ENCODE assay signal across 29 cellular contexts in the genomic region with DNA sequence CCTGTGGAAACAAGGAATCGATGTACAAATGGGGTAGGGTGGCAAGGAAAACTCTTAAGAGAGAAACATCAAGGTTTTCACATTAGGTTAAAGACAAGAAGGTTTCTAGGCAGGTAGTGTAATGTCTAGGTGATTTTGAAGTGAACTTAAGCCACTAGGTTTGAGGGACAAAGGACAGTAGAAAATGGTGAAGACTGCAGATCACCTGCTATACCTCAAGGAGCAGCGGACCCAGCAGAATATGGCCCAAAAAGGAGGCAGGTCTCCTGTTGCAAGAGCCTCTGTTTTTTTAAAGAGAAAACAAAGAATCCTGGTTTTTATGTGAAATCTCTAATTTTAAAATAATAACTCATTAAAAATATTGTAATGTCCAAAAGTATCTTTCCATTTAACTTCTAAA.
"Had no signal": no experiment of that assay in that cellular context is flagged by ENCODE, and none has a peak within 500 bp of the region (broad histone marks: within the 10 kb centered on the region; RNA-seq: fewer than 3 reads in every experiment).

No MANE protein-coding gene starts in this region.

- H3K36me3 ChIP-seq: esophagus squamous epithelium, neutrophil, prostate gland, sigmoid colon, stomach had no signal

- H3K4me1 Mint-ChIP-seq: activated CD4-positive, alpha-beta T cell treated with anti-CD3 and anti-CD28 coated beads for 36 hours; activated CD8-positive, alpha-beta memory T cell treated with anti-CD3 and anti-CD28 coated beads, Interleukin-2, amount 10 ng/mL, durations not matched to agents 7 days and 5 days; central memory CD8-positive, alpha-beta T cell; stimulated activated naive B cell treated with anti-CD40 and anti-IgM and Interleukin-4, amounts not matched to agents 10 μg/mL and 1 μg/mL and 100 μg/mL, for 72 hours; T-cell had no signal

- H3K27me3 Mint-ChIP-seq: activated CD4-positive, alpha-beta T cell treated with anti-CD3 and anti-CD28 coated beads for 36 hours; activated CD8-positive, alpha-beta memory T cell treated with anti-CD3 and anti-CD28 coated beads, Interleukin-2, amount 10 ng/mL, durations not matched to agents 7 days and 5 days; central memory CD8-positive, alpha-beta T cell; dendritic cell treated with granulocyte-macrophage colony-stimulating factor and Interleukin-4, amounts not matched to agents 40 ng/mL and 50 ng/mL, for 4 days; natural killer cell treated with Interleukin-12 subunit alpha and Interleukin-12 subunit beta and Interleukin-15 and Interleukin-18, amount 100 ng/mL, for 72 hours; stimulated activated naive B cell treated with anti-CD40 and anti-IgM and Interleukin-4, amounts not matched to agents 10 μg/mL and 1 μg/mL and 100 μg/mL, for 72 hours; T-cell had no signal

- H3K27ac Mint-ChIP-seq: activated CD4-positive, alpha-beta T cell treated with anti-CD3 and anti-CD28 coated beads for 36 hours; activated CD8-positive, alpha-beta memory T cell treated with anti-CD3 and anti-CD28 coated beads, Interleukin-2, amount 10 ng/mL, durations not matched to agents 7 days and 5 days; activated CD8-positive, alpha-beta T cell treated with anti-CD3 and anti-CD28 coated beads, Interleukin-2, amount 10 ng/mL, durations not matched to agents 7 days and 5 days; activated naive CD4-positive, alpha-beta T cell treated with anti-CD3 and anti-CD28 coated beads, Interleukin-2, amount 50 U/mL, for 72 hours; activated T-helper 2 cell treated with anti-CD3 and anti-CD28 coated beads, Interferon-gamma antibody, Interleukin-2, Interleukin-4, amounts not matched to agents 10 μg/mL and 5 μg/mL and 100 μg/mL, durations not matched to agents 14 hours and 24 hours and 36 hours; dendritic cell treated with granulocyte-macrophage colony-stimulating factor and Interleukin-4, amounts not matched to agents 40 ng/mL and 50 ng/mL, for 4 days; natural killer cell treated with Interleukin-12 subunit alpha and Interleukin-12 subunit beta and Interleukin-15 and Interleukin-18, amount 100 ng/mL, for 72 hours; stimulated activated naive B cell treated with anti-CD40 and anti-IgM and Interleukin-4, amounts not matched to agents 10 μg/mL and 1 μg/mL and 100 μg/mL, for 72 hours; T-cell had no signal

- H3K4me3 ChIP-seq: esophagus squamous epithelium, heart right ventricle, left ventricle myocardium inferior, lung, mucosa of descending colon, prostate gland, sigmoid colon, stomach, tibial artery had no signal

- H3K9me3 Mint-ChIP-seq: activated T-helper 2 cell treated with anti-CD3 and anti-CD28 coated beads, Interferon-gamma antibody, Interleukin-2, Interleukin-4, amounts not matched to agents 10 μg/mL and 5 μg/mL and 100 μg/mL, durations not matched to agents 14 hours and 24 hours and 36 hours; dendritic cell treated with granulocyte-macrophage colony-stimulating factor and Interleukin-4, amounts not matched to agents 40 ng/mL and 50 ng/mL, for 4 days had no signal

- DNase-seq: activated CD4-positive, alpha-beta T cell treated with anti-CD3 and anti-CD28 coated beads for 36 hours; activated CD4-positive, CD25-positive, alpha-beta regulatory T cell; activated CD8-positive, alpha-beta memory T cell treated with anti-CD3 and anti-CD28 coated beads, Interleukin-2, amount 10 ng/mL, durations not matched to agents 7 days and 5 days; activated CD8-positive, alpha-beta T cell treated with anti-CD3 and anti-CD28 coated beads, Interleukin-2, amount 10 ng/mL, durations not matched to agents 7 days and 5 days; activated naive CD4-positive, alpha-beta T cell; activated T-cell treated with anti-CD3 and anti-CD28 coated beads, Interleukin-2, amount 50 U/mL, for 48 hours; esophagus squamous epithelium; foreskin melanocyte; heart right ventricle; left ventricle myocardium inferior; retina; sigmoid colon; small intestine; stimulated activated CD4-positive, alpha-beta T cell treated with anti-CD3 and anti-CD28 coated beads, Interleukin-1b, Interleukin-23, amount 100 ng/mL, for 48 hours; stimulated activated CD4-positive, alpha-beta T cell treated with anti-CD3 and anti-CD28 coated beads, Interleukin-4, amount 100 ng/mL, for 4 hours; stimulated activated naive B cell treated with anti-CD40 and anti-IgM and Interleukin-4, amounts not matched to agents 10 μg/mL and 1 μg/mL and 100 μg/mL, for 72 hours; stomach; T-cell; tibial artery had no signal

- H3K27me3 ChIP-seq: esophagus squamous epithelium, heart right ventricle, neutrophil, sigmoid colon, stomach, tibial artery had no signal

- H3K4me1 ChIP-seq: esophagus squamous epithelium, heart right ventricle, left ventricle myocardium inferior, prostate gland, sigmoid colon, stomach, tibial artery had no signal

- H3K27ac ChIP-seq: epithelial cell of prostate, esophagus squamous epithelium, heart right ventricle, left ventricle myocardium inferior, neutrophil, prostate gland, sigmoid colon, stomach, tibial artery had no signal

- H3K36me3 Mint-ChIP-seq: activated CD8-positive, alpha-beta memory T cell treated with anti-CD3 and anti-CD28 coated beads, Interleukin-2, amount 10 ng/mL, durations not matched to agents 7 days and 5 days; activated naive CD4-positive, alpha-beta T cell treated with anti-CD3 and anti-CD28 coated beads, Interleukin-2, amount 50 U/mL, for 72 hours; natural killer cell treated with Interleukin-12 subunit alpha and Interleukin-12 subunit beta and Interleukin-15 and Interleukin-18, amount 100 ng/mL, for 72 hours; stimulated activated naive B cell treated with anti-CD40 and anti-IgM and Interleukin-4, amounts not matched to agents 10 μg/mL and 1 μg/mL and 100 μg/mL, for 72 hours; T-cell had no signal

- ATAC-seq: activated CD4-positive, alpha-beta T cell treated with anti-CD3 and anti-CD28 coated beads for 36 hours; activated CD8-positive, alpha-beta memory T cell treated with anti-CD3 and anti-CD28 coated beads, Interleukin-2, amount 10 ng/mL, durations not matched to agents 7 days and 5 days; activated CD8-positive, alpha-beta T cell treated with anti-CD3 and anti-CD28 coated beads, Interleukin-2, amount 10 ng/mL, durations not matched to agents 7 days and 5 days; activated naive CD4-positive, alpha-beta T cell treated with anti-CD3 and anti-CD28 coated beads, Interleukin-2, amount 50 U/mL, for 72 hours; heart right ventricle; mucosa of descending colon; natural killer cell treated with Interleukin-12 subunit alpha and Interleukin-12 subunit beta and Interleukin-15 and Interleukin-18, amount 100 ng/mL, for 72 hours; stimulated activated naive B cell treated with anti-CD40 and anti-IgM and Interleukin-4, amounts not matched to agents 10 μg/mL and 1 μg/mL and 100 μg/mL, for 72 hours; T-cell had no signal

- H3K4me3 Mint-ChIP-seq: activated CD4-positive, alpha-beta T cell treated with anti-CD3 and anti-CD28 coated beads for 36 hours; activated CD8-positive, alpha-beta memory T cell treated with anti-CD3 and anti-CD28 coated beads, Interleukin-2, amount 10 ng/mL, durations not matched to agents 7 days and 5 days; activated CD8-positive, alpha-beta T cell treated with anti-CD3 and anti-CD28 coated beads, Interleukin-2, amount 10 ng/mL, durations not matched to agents 7 days and 5 days; central memory CD8-positive, alpha-beta T cell; dendritic cell treated with granulocyte-macrophage colony-stimulating factor and Interleukin-4, amounts not matched to agents 40 ng/mL and 50 ng/mL, for 4 days; natural killer cell treated with Interleukin-12 subunit alpha and Interleukin-12 subunit beta and Interleukin-15 and Interleukin-18, amount 100 ng/mL, for 72 hours; stimulated activated naive B cell treated with anti-CD40 and anti-IgM and Interleukin-4, amounts not matched to agents 10 μg/mL and 1 μg/mL and 100 μg/mL, for 72 hours; T-cell had no signal
